8 cellular contexts compared by ENCODE assay signal in the genomic region with DNA sequence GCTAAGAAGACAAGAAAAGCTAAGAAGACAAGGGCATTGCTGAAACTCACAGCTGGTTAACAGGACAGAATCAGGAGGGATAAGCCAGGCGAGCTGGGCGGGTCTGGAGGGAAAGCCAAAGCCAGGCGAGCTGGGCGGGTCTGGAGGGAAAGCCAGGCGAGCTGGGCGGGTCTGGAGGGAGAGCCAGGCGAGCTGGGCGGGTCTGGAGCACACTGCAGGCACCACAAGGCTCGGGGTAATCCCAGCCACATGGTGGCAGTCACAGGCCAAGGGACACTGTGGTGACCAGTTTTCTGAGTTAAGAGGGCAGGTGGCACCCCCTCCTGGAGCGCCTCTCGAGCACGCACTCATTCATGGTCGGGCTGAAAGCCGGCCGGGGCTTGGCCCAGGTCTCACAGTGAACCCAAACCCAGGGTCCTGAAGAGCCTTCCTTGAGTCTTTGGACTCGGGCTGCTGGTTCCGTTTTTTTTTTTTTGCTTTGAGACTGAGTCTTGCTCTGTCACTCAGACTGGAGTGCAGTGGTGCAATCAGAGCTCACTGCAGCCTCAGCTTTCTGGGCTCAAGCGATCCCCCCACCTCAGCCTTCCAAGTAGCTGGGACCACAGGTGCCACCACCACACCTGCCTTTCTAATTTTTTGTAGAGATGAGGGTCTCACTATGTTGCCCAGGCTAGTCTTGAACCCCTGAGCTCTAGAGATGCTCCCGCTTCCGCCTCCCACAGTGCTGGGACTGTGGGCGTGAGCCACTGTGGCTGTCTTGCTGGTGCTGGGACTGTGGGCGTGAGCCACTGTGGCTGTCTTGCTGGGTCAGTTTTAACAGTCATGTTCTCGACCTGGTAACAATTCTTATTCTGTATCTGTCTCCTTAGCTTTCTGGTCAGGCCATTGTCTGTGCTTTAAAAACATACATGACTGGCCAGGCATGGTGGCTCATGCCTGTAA. TPM values are rescaled to one million over a fixed set of nuclear protein-coding genes. Genes with fewer than 3 reads are reported as not detected.
DNase-seq lines count a peak whose midpoint lies in the region; ATAC-seq and TF ChIP-seq lines count a peak whose summit lies in the region.

No MANE protein-coding gene starts in this region.

- CTCF ChIA-PET in Caco-2 (lab: Charles Lee): interaction anchor here (0.6 to 2.1 kb wide), 9 partner anchors 11 to 1669 kb away, joined by 3 to 24 read pairs (median 4); a partner anchor contains a TSS

- H3K9me3 Mint-ChIP-seq in Caco-2 (ENCODE audit: unreplicated experiment): no peaks in the 10 kb centered on the region
- no peaks in the 10 kb centered on the region for H3K9me3 Mint-ChIP-seq in HFFc6
- no peaks in the 10 kb centered on the region for H3K9me3 Mint-ChIP-seq in type B pancreatic cell

- no peaks in the 10 kb centered on the region for H3K27me3 ChIP-seq in Caco-2 (replicated peaks; ENCODE audit: control insufficient read depth, insufficient read depth, low read length)
- no peaks in the 10 kb centered on the region for H3K27me3 ChIP-seq in RWPE2 (ENCODE audit: insufficient read depth, poor library complexity, severe bottlenecking)
- no peaks in the 10 kb centered on the region for H3K27me3 ChIP-seq in dorsolateral prefrontal cortex
- no peaks in the 10 kb centered on the region for H3K27me3 ChIP-seq in lower lobe of right lung (ENCODE audit: low read depth)

- H3K27me3 Mint-ChIP-seq in Caco-2 (ENCODE audit: insufficient read depth, unreplicated experiment) (no peaks in the 10 kb centered on the region), HFFc6 (ENCODE audit: insufficient read depth) (peaks cover 2% of the 10 kb centered on the region), type B pancreatic cell (no peaks in the 10 kb centered on the region)

- no peak overlapping the region for H3K4me3 ChIP-seq in Caco-2 (ENCODE audit: low read depth, low read length)
- no peak overlapping the region for H3K4me3 ChIP-seq in RWPE2 (ENCODE audit: severe bottlenecking)
- no peak overlapping the region for H3K4me3 ChIP-seq in dorsolateral prefrontal cortex
- H3K4me3 ChIP-seq in lower lobe of right lung: no peak overlapping the region

- ATAC-seq in RWPE2 (ENCODE audit: low read depth) (peak; percentile 59), lower lobe of right lung (peak; percentile 94 to 97), GM21526 (IDR thresholded peaks at IDR 0.05; ENCODE audit: low FRiP score, unreplicated experiment) (no peak), HG02884 (IDR thresholded peaks at IDR 0.05; ENCODE audit: unreplicated experiment) (no peak)

- peaks cover 75% of the 10 kb centered on the region for H3K36me3 Mint-ChIP-seq in Caco-2 (ENCODE audit: insufficient read depth, unreplicated experiment)
- H3K36me3 Mint-ChIP-seq in HFFc6 (ENCODE audit: low read depth): peaks cover 35% of the 10 kb centered on the region
- H3K36me3 Mint-ChIP-seq in type B pancreatic cell: peaks cover 5% of the 10 kb centered on the region

- no peak overlapping the region for H3K27ac ChIP-seq in RWPE2 (ENCODE audit: poor library complexity, severe bottlenecking)
- peak overlapping the region in 50 of 59 donors; percentile 5 to 77 (median 56) for H3K27ac ChIP-seq in dorsolateral prefrontal cortex
- H3K27ac ChIP-seq in lower lobe of right lung: no peak overlapping the region

- H3K4me1 ChIP-seq in Caco-2 (no peaks in the 10 kb centered on the region), RWPE2 (ENCODE audit: insufficient read depth, poor library complexity, severe bottlenecking) (no peaks in the 10 kb centered on the region), lower lobe of right lung (no peaks in the 10 kb centered on the region)

- BruUV-seq in Caco-2 (replicated peaks; lab: Mats Ljungman, UMichigan): no TSS peak

- H3K9me3 ChIP-seq in Caco-2 (no peaks in the 10 kb centered on the region), RWPE2 (ENCODE audit: severe bottlenecking) (no peaks in the 10 kb centered on the region), lower lobe of right lung (no peaks in the 10 kb centered on the region)

- DNase-seq in Caco-2 (peak; percentile 83 to 88), HFFc6 (peak; percentile 20), RWPE2 (ENCODE audit: low spot score) (no peak), dorsolateral prefrontal cortex (peak; percentile 71 to 81 (median 76)), lower lobe of right lung (peak; percentile 84), type B pancreatic cell (ENCODE audit: extremely low spot score, unreplicated experiment) (no peak)

- peak; percentile 52 to 81 for TF ChIP-seq CTCF in Caco-2 (IDR thresholded peaks at IDR 0.05; ENCODE audit: insufficient read depth in 1 of 2, low read depth in 1 of 2, low read length in 1 of 2, severe bottlenecking in 1 of 2, unreplicated experiment in 1 of 2)
- peak; percentile 60 for TF ChIP-seq CTCF in HFFc6 (IDR thresholded peaks at IDR 0.05)
- peak; percentile 39 for TF ChIP-seq CTCF in RWPE2 (IDR thresholded peaks at IDR 0.05; ENCODE audit: poor library complexity, severe bottlenecking)
- TF ChIP-seq CTCF in dorsolateral prefrontal cortex (IDR thresholded peaks at IDR 0.05 in 54 of 56, conservative IDR thresholded peaks at IDR 0.05 in 2 of 56; ENCODE audit: low read depth in 1 of 56, partially characterized antibody in 56 of 56): peak in 54 of 56 donors; percentile 21 to 79 (median 62)
- peak; percentile 53 for TF ChIP-seq CTCF in lower lobe of right lung (IDR thresholded peaks at IDR 0.05)
- TF ChIP-seq CTCF in type B pancreatic cell (conservative IDR thresholded peaks at IDR 0.05): peak; percentile 67

- H3K27ac Mint-ChIP-seq in Caco-2 (ENCODE audit: unreplicated experiment) (no peak overlapping the region), HFFc6 (peak overlapping the region; percentile 27; the same call in 1 of the 2 replicates), type B pancreatic cell (peak overlapping the region; percentile 9)

- POLR2A ChIA-PET in Caco-2 (lab: Charles Lee): interaction anchor here (1.0 kb wide), 1 partner anchor 41 kb away, joined by 13 read pairs; no protein-coding TSS in a partner anchor

- no peak overlapping the region for H3K4me3 Mint-ChIP-seq in Caco-2 (ENCODE audit: unreplicated experiment)
- H3K4me3 Mint-ChIP-seq in HFFc6: no peak overlapping the region
- H3K4me3 Mint-ChIP-seq in type B pancreatic cell: no peak overlapping the region

- H3K4me1 Mint-ChIP-seq in Caco-2 (ENCODE audit: low read depth, unreplicated experiment) (no peaks in the 10 kb centered on the region), HFFc6 (ENCODE audit: low read depth) (peaks cover 9% of the 10 kb centered on the region), type B pancreatic cell (ENCODE audit: unreplicated experiment) (no peaks in the 10 kb centered on the region)

- H3K36me3 ChIP-seq in Caco-2 (ENCODE audit: control insufficient read depth, insufficient read depth, low read length) (peaks cover 3% of the 10 kb centered on the region; the same call in 1 of the 2 replicates), RWPE2 (ENCODE audit: low read depth) (peaks cover 98% of the 10 kb centered on the region), lower lobe of right lung (peaks cover 100% of the 10 kb centered on the region)

- intact Hi-C loops in Caco-2 (cut with micrococcal nuclease; ENCODE audit: unreplicated experiment) (loop anchor here (1.0 to 10.0 kb wide), 4 partner anchors 17 to 161 kb away; a partner anchor contains a TSS), dorsolateral prefrontal cortex (cut with DNase I) (loop anchor here (2.0 to 10.0 kb wide), 7 partner anchors 41 to 388 kb away; a partner anchor contains a TSS), lower lobe of right lung (cut with DNase I) (no loop called here)

RNA-seq across cellular contexts. Expression of a gene that starts 40.2 kb away (rescaled TPM):
- total RNA-seq in Caco-2 (2022): 464 and 478 TPM in 2 replicates
- 100 to 1,000 TPM; 616 to 859 (median 665) TPM for total RNA-seq in HFFc6 (2021; fragmentation: NEBNext Ultra II Directional; extraction: Animal tissue kit (Norgen Biotek cat#: 25700))
- total RNA-seq in dorsolateral prefrontal cortex: 1,000 to 10,000 TPM in 30 of 120 experiments, 100 to 1,000 TPM in 90; 420 to 2,880 (median 848) TPM
- total RNA-seq in lower lobe of right lung: 540 TPM
- total RNA-seq in type B pancreatic cell (ENCODE audit: low replicate concordance): 585 and 652 TPM in 2 replicates

Comparison
In these comparisons a context has a peak if more than half of its experiments do, and no peak if none do; other contexts are left out.
1. DNase-seq: peak in Caco-2 (2 of 2), HFFc6 (single experiment), dorsolateral prefrontal cortex (10 of 10) and lower lobe of right lung (single experiment); none in RWPE2 (single experiment) and type B pancreatic cell (single experiment).
2. ATAC-seq: peak in RWPE2 (single experiment) and lower lobe of right lung (2 of 2); none in GM21526 (single experiment) and HG02884 (single experiment).
3. H3K27ac ChIP-seq: peak in dorsolateral prefrontal cortex (50 of 59); none in RWPE2 (single experiment) and lower lobe of right lung (single experiment).
4. Peak in every context shown above with its lines, with median percentiles within 50 percentile points of each other: CTCF ChIP-seq.